ENCODE assay signal across 19 cellular contexts in genomic region chr3:40574661-40575060, GRCh38. TPM values are rescaled to one million over a fixed set of nuclear protein-coding genes. Genes with fewer than 3 reads are reported as not detected.
DNase-seq lines count a peak whose midpoint lies in the region; ATAC-seq and TF ChIP-seq lines count a peak whose summit lies in the region.
"Had no signal": no experiment of that assay in that cellular context is flagged by ENCODE, and none has a peak within 500 bp of the region (broad histone marks: within the 10 kb centered on the region; RNA-seq: fewer than 3 reads in every experiment).

No MANE protein-coding gene starts in this region.

- no peak overlapping the region for H3K4me3 ChIP-seq in neural cell (ENCODE audit: low read length)
- no peak overlapping the region for H3K4me3 ChIP-seq in uterus
- H3K4me3 ChIP-seq: gastrocnemius medialis, lung, right atrium auricular region, suprapubic skin had no signal

- H4K20me1 ChIP-seq in neural cell (ENCODE audit: insufficient read depth), result no peaks in the 10 kb centered on the region

- H3K9me3 Mint-ChIP-seq in brain, result peaks cover 0 to 5% (median 0%) of the 10 kb centered on the region in 5 experiments
- H3K9me3 Mint-ChIP-seq: activated CD4-positive, alpha-beta T cell treated with anti-CD3 and anti-CD28 coated beads, Interleukin-2, amount 10 ng/mL, durations not matched to agents 24 days and 14 days; natural killer cell had no signal

- H3K27me3 Mint-ChIP-seq in brain, result peaks cover 6% of the 10 kb centered on the region

- H3K27ac ChIP-seq in neural cell (ENCODE audit: low read length) (no peak overlapping the region), uterus (no peak overlapping the region)
- H3K27ac ChIP-seq: C4-2B, gastrocnemius medialis, right atrium auricular region, suprapubic skin had no signal

- no peak for ATAC-seq in left colon
- ATAC-seq: gastrocnemius medialis, natural killer cell had no signal

- H3K27me3 ChIP-seq in neural cell (ENCODE audit: insufficient read depth, low read depth, low read length) (no peaks in the 10 kb centered on the region), uterus (no peaks in the 10 kb centered on the region)
- H3K27me3 ChIP-seq: gastrocnemius medialis, right atrium auricular region, suprapubic skin had no signal

- DNase-seq in DMS79 (lab: John Stamatoyannopoulos, UW) (peak; percentile 2), NCI-H2107 treated with DMSO at 0.1 percent for 48 hours (lab: John Stamatoyannopoulos, UW; ENCODE audit: unreplicated experiment) (peak; percentile 88), medulla oblongata (ENCODE audit: extremely low spot score) (no peak), uterus (no peak), left colon (no peak)
- DNase-seq: activated CD4-positive, alpha-beta T cell treated with anti-CD3 and anti-CD28 coated beads, Interleukin-2, amount 10 ng/mL, durations not matched to agents 24 days and 14 days; activated T-cell treated with anti-CD3 and anti-CD28 coated beads for 4 hours; central memory CD4-positive, alpha-beta T cell; gastrocnemius medialis; natural killer cell; stimulated activated CD4-positive, alpha-beta T cell treated with anti-CD3 and anti-CD28 coated beads, Interleukin-1b, Interleukin-23, amount 100 ng/mL, for 48 hours; T-helper 9 cell had no signal

- peak overlapping the region; percentile 27 to 95 (median 77) for H3K27ac Mint-ChIP-seq in brain
- H3K27ac Mint-ChIP-seq: activated CD4-positive, alpha-beta T cell treated with anti-CD3 and anti-CD28 coated beads, Interleukin-2, amount 10 ng/mL, durations not matched to agents 24 days and 14 days; activated naive CD8-positive, alpha-beta T cell; natural killer cell had no signal

- H3K9ac ChIP-seq in neural cell (ENCODE audit: low read length), result peak overlapping the region; percentile 14

- TF ChIP-seq RAD21 in neural cell (conservative IDR thresholded peaks at IDR 0.05), result no peak

- H3K4me1 ChIP-seq in uterus, result no peaks in the 10 kb centered on the region
- H3K4me1 ChIP-seq: gastrocnemius medialis, right atrium auricular region, suprapubic skin had no signal

- H2AFZ ChIP-seq in neural cell (ENCODE audit: low read depth, low read length), result no peak overlapping the region

- intact Hi-C loops in uterus (cut with DNase I; ENCODE audit: low total_unique reads), result no loop called here
- intact Hi-C loops in left colon (cut with DNase I, micrococcal nuclease), result no loop called here

- no peaks in the 10 kb centered on the region for H3K9me2 ChIP-seq in neural cell (ENCODE audit: insufficient read depth, low read length)

- peak overlapping the region in 4 of 5 experiments; percentile 5 to 57 (median 32) for H3K4me3 Mint-ChIP-seq in brain
- H3K4me3 Mint-ChIP-seq: activated CD4-positive, alpha-beta T cell treated with anti-CD3 and anti-CD28 coated beads, Interleukin-2, amount 10 ng/mL, durations not matched to agents 24 days and 14 days; activated naive CD8-positive, alpha-beta T cell; natural killer cell had no signal

- no peak for TF ChIP-seq CTCF in brain (conservative IDR thresholded peaks at IDR 0.05)
- TF ChIP-seq CTCF in neural cell (IDR thresholded peaks at IDR 0.05; ENCODE audit: poor library complexity, severe bottlenecking), result no peak
- no peak for TF ChIP-seq CTCF in uterus (IDR thresholded peaks at IDR 0.05)

- no peak overlapping the region for H3K4me2 ChIP-seq in neural cell (ENCODE audit: low read length)

- H3F3A ChIP-seq in neural cell (ENCODE audit: insufficient read depth, low read length, poor library complexity, severe bottlenecking), result no peaks in the 10 kb centered on the region

- TF ChIP-seq EP300 in neural cell (conservative IDR thresholded peaks at IDR 0.05; ENCODE audit: poor library complexity, severe bottlenecking), result no peak

- no peak for TF ChIP-seq POLR2A in uterus (IDR thresholded peaks at IDR 0.05)

- H3K36me3 ChIP-seq in neural cell (ENCODE audit: insufficient read depth, low read length) (no peaks in the 10 kb centered on the region), uterus (no peaks in the 10 kb centered on the region)
- H3K36me3 ChIP-seq: gastrocnemius medialis, right atrium auricular region, suprapubic skin had no signal

- no peaks in the 10 kb centered on the region for H3K36me3 Mint-ChIP-seq in brain
- H3K36me3 Mint-ChIP-seq: natural killer cell had no signal

- H3K9me3 ChIP-seq in neural cell (ENCODE audit: low read length), result no peaks in the 10 kb centered on the region
- H3K9me3 ChIP-seq in uterus, result no peaks in the 10 kb centered on the region
- H3K9me3 ChIP-seq: gastrocnemius medialis, right atrium auricular region, suprapubic skin had no signal

- H3K4me1 Mint-ChIP-seq in brain, result peaks cover 22% of the 10 kb centered on the region
- H3K4me1 Mint-ChIP-seq: activated CD4-positive, alpha-beta T cell treated with anti-CD3 and anti-CD28 coated beads, Interleukin-2, amount 10 ng/mL, durations not matched to agents 24 days and 14 days; natural killer cell had no signal

- H3K79me2 ChIP-seq in neural cell (replicated peaks; ENCODE audit: insufficient read depth, low read length), result no peaks in the 10 kb centered on the region

TF ChIP-seq in neural cell, 6 proteins besides CTCF, POLR2A, EP300 and RAD21:
- TF ChIP-seq EZH2 (IDR thresholded peaks at IDR 0.05; ENCODE audit: borderline replicate concordance, insufficient read depth, low read length, poor library complexity, severe bottlenecking) (no peak), SMC3 (conservative IDR thresholded peaks at IDR 0.05; ENCODE audit: poor library complexity) (no peak), TAF1 (IDR thresholded peaks at IDR 0.05; ENCODE audit: low read depth) (no peak), MXI1 (conservative IDR thresholded peaks at IDR 0.05; ENCODE audit: poor library complexity, severe bottlenecking) (no peak), POLR2AphosphoS5 (IDR thresholded peaks at IDR 0.05) (no peak)
- TF ChIP-seq, protein P1, sequence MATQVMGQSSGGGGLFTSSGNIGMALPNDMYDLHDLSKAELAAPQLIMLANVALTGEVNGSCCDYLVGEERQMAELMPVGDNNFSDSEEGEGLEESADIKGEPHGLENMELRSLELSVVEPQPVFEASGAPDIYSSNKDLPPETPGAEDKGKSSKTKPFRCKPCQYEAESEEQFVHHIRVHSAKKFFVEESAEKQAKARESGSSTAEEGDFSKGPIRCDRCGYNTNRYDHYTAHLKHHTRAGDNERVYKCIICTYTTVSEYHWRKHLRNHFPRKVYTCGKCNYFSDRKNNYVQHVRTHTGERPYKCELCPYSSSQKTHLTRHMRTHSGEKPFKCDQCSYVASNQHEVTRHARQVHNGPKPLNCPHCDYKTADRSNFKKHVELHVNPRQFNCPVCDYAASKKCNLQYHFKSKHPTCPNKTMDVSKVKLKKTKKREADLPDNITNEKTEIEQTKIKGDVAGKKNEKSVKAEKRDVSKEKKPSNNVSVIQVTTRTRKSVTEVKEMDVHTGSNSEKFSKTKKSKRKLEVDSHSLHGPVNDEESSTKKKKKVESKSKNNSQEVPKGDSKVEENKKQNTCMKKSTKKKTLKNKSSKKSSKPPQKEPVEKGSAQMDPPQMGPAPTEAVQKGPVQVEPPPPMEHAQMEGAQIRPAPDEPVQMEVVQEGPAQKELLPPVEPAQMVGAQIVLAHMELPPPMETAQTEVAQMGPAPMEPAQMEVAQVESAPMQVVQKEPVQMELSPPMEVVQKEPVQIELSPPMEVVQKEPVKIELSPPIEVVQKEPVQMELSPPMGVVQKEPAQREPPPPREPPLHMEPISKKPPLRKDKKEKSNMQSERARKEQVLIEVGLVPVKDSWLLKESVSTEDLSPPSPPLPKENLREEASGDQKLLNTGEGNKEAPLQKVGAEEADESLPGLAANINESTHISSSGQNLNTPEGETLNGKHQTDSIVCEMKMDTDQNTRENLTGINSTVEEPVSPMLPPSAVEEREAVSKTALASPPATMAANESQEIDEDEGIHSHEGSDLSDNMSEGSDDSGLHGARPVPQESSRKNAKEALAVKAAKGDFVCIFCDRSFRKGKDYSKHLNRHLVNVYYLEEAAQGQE (IDR thresholded peaks at IDR 0.05; ENCODE audit: borderline replicate concordance), result no peak

RNA-seq across cellular contexts. Expression of gene ZNF621, which starts 49.9 kb away (rescaled TPM):
- 6.9 TPM for polyA plus RNA-seq in brain (ENCODE audit: insufficient read depth, low read depth, low replicate concordance)
- 8.0 and 8.1 TPM in 2 replicates for polyA plus RNA-seq in neural cell
- polyA minus RNA-seq in neural cell, result 9.0 and 12.8 TPM in 2 replicates
- 10 to 100 TPM in 2 of 4 donors, 1 to 10 TPM in 2; 6.5 to 35.7 (median 16.3) TPM for total RNA-seq in uterus
- total RNA-seq in left colon, result 10 to 100 TPM; 14.3 to 14.8 TPM

Comparison
In these comparisons a context has a peak if more than half of its experiments do, and no peak if none do; other contexts are left out.
1. DNase-seq: peak in DMS79 (single experiment) and NCI-H2107 treated with DMSO at 0.1 percent for 48 hours (single experiment); none in medulla oblongata (single experiment), uterus (0 of 2) and left colon (0 of 2).